18 cellular contexts compared by ENCODE assay signal in genomic region chr3:95350066-95350465, GRCh38.
DNase-seq lines count a peak whose midpoint lies in the region; ATAC-seq, FAIRE-seq and TF ChIP-seq lines count a peak whose summit lies in the region.
"Had no signal": no experiment of that assay in that cellular context is flagged by ENCODE, and none has a peak within 500 bp of the region (broad histone marks: within the 10 kb centered on the region; RNA-seq: fewer than 3 reads in every experiment).

No MANE protein-coding gene starts in this region.

- H3K27ac ChIP-seq in lower lobe of right lung (no peak overlapping the region), small intestine (ENCODE audit: low read depth in 1 of 2, low read length in 1 of 2) (no peak overlapping the region)
- H3K27ac ChIP-seq: GM23248, SK-N-MC had no signal

- no peak for FAIRE-seq in small intestine (lab: Jason Lieb, UNC)

- DNase-seq in Calu3 (peak; percentile 18), RPMI8226 (peak; percentile 14), lower lobe of right lung (no peak), small intestine (peak; percentile 7), NCI-H1105 (lab: John Stamatoyannopoulos, UW) (no peak)
- DNase-seq in activated T-helper 1 cell treated with anti-CD3 and anti-CD28 coated beads, Interleukin-12 subunit alpha, Interleukin-12 subunit beta, Interleukin-2, Interleukin-4 antibody, amounts not matched to agents 30 ng/mL and 10 ng/mL and 1 ng/mL, durations not matched to agents 14 hours and 24 hours and 36 hours (ENCODE audit: low spot score) = no peak
- DNase-seq: DMS79, GM23248, Kasumi-1, MG63, NCI-H1092, NCI-H2081, NCI-H748 treated with DMSO at 0.1 percent for 48 hours, SHP77 had no signal

- ATAC-seq in lower lobe of right lung = peak; percentile 23 to 28
- no peak for ATAC-seq in GM21360 (IDR thresholded peaks at IDR 0.05; ENCODE audit: unreplicated experiment)

- H3K27ac Mint-ChIP-seq in Calu3 (ENCODE audit: unreplicated experiment) = peak overlapping the region; percentile 55
- H3K27ac Mint-ChIP-seq in activated T-helper 1 cell treated with anti-CD3 and anti-CD28 coated beads, Interleukin-12 subunit alpha, Interleukin-12 subunit beta, Interleukin-2, Interleukin-4 antibody, amounts not matched to agents 30 ng/mL and 10 ng/mL and 1 ng/mL, durations not matched to agents 14 hours and 24 hours and 36 hours = no peak overlapping the region
- H3K27ac Mint-ChIP-seq: B cell, IgD-negative memory B cell had no signal

- H3K4me1 ChIP-seq in lower lobe of right lung = no peaks in the 10 kb centered on the region
- no peaks in the 10 kb centered on the region for H3K4me1 ChIP-seq in small intestine (ENCODE audit: control insufficient read depth in 2 of 2, insufficient read depth in 1 of 2, low read depth in 1 of 2, low read length in 1 of 2)

- no peaks in the 10 kb centered on the region for H3K9me3 ChIP-seq in lower lobe of right lung
- H3K9me3 ChIP-seq in small intestine (ENCODE audit: control insufficient read depth, low read depth) = no peaks in the 10 kb centered on the region
- H3K9me3 ChIP-seq: MG63 had no signal

- H3K36me3 ChIP-seq in lower lobe of right lung (no peaks in the 10 kb centered on the region), small intestine (ENCODE audit: control insufficient read depth in 2 of 2, insufficient read depth in 2 of 2, low read length in 2 of 2) (no peaks in the 10 kb centered on the region)
- H3K36me3 ChIP-seq: MG63 had no signal

- H3K27me3 ChIP-seq in lower lobe of right lung (ENCODE audit: low read depth) (no peaks in the 10 kb centered on the region), small intestine (ENCODE audit: control insufficient read depth in 2 of 2, insufficient read depth in 2 of 2, low read length in 2 of 2) (no peaks in the 10 kb centered on the region)
- H3K27me3 ChIP-seq: MG63 had no signal

- no TSS peak for BruUV-seq in Calu3 (replicated peaks; lab: Mats Ljungman, UMichigan)

- CTCF ChIA-PET in Calu3 (lab: Charles Lee) = no interaction called here

- H3K4me3 Mint-ChIP-seq in Calu3 (ENCODE audit: low read depth, unreplicated experiment) = no peak overlapping the region
- no peak overlapping the region for H3K4me3 Mint-ChIP-seq in activated T-helper 1 cell treated with anti-CD3 and anti-CD28 coated beads, Interleukin-12 subunit alpha, Interleukin-12 subunit beta, Interleukin-2, Interleukin-4 antibody, amounts not matched to agents 30 ng/mL and 10 ng/mL and 1 ng/mL, durations not matched to agents 14 hours and 24 hours and 36 hours
- H3K4me3 Mint-ChIP-seq: B cell, IgD-negative memory B cell had no signal

- H3K36me3 Mint-ChIP-seq in Calu3 (ENCODE audit: insufficient read depth, unreplicated experiment) = no peaks in the 10 kb centered on the region
- H3K36me3 Mint-ChIP-seq in activated T-helper 1 cell treated with anti-CD3 and anti-CD28 coated beads, Interleukin-12 subunit alpha, Interleukin-12 subunit beta, Interleukin-2, Interleukin-4 antibody, amounts not matched to agents 30 ng/mL and 10 ng/mL and 1 ng/mL, durations not matched to agents 14 hours and 24 hours and 36 hours (ENCODE audit: low read depth) = no peaks in the 10 kb centered on the region
- H3K36me3 Mint-ChIP-seq: IgD-negative memory B cell had no signal

- intact Hi-C loops in Calu3 (cut with micrococcal nuclease; ENCODE audit: unreplicated experiment) = no loop called here
- intact Hi-C loops in lower lobe of right lung (cut with DNase I) = no loop called here
- intact Hi-C loops in activated T-helper 1 cell treated with anti-CD3 and anti-CD28 coated beads, Interleukin-12 subunit alpha, Interleukin-12 subunit beta, Interleukin-2, Interleukin-4 antibody, amounts not matched to agents 30 ng/mL and 10 ng/mL and 1 ng/mL, durations not matched to agents 14 hours and 24 hours and 36 hours (cut with micrococcal nuclease) = no loop called here

- peaks cover 3% of the 10 kb centered on the region for H3K9me3 Mint-ChIP-seq in Calu3 (ENCODE audit: low read depth, unreplicated experiment)
- no peaks in the 10 kb centered on the region for H3K9me3 Mint-ChIP-seq in activated T-helper 1 cell treated with anti-CD3 and anti-CD28 coated beads, Interleukin-12 subunit alpha, Interleukin-12 subunit beta, Interleukin-2, Interleukin-4 antibody, amounts not matched to agents 30 ng/mL and 10 ng/mL and 1 ng/mL, durations not matched to agents 14 hours and 24 hours and 36 hours

- H3K4me3 ChIP-seq in lower lobe of right lung (no peak overlapping the region), small intestine (ENCODE audit: low read depth in 1 of 2, low read length in 2 of 2) (no peak overlapping the region)
- H3K4me3 ChIP-seq: GM23248, MG63, SK-N-MC had no signal

- no peaks in the 10 kb centered on the region for H3K27me3 Mint-ChIP-seq in Calu3 (ENCODE audit: unreplicated experiment)
- H3K27me3 Mint-ChIP-seq in activated T-helper 1 cell treated with anti-CD3 and anti-CD28 coated beads, Interleukin-12 subunit alpha, Interleukin-12 subunit beta, Interleukin-2, Interleukin-4 antibody, amounts not matched to agents 30 ng/mL and 10 ng/mL and 1 ng/mL, durations not matched to agents 14 hours and 24 hours and 36 hours (ENCODE audit: insufficient read depth) = no peaks in the 10 kb centered on the region
- H3K27me3 Mint-ChIP-seq: B cell, IgD-negative memory B cell had no signal

- 47 to 75% (median 54%) methylated on average over 4 of the region's 4 CpGs for WGBS in small intestine, 3 donors

- H3K4me1 Mint-ChIP-seq in Calu3 (ENCODE audit: low read depth, unreplicated experiment) = peaks cover 52% of the 10 kb centered on the region
- no peaks in the 10 kb centered on the region for H3K4me1 Mint-ChIP-seq in activated T-helper 1 cell treated with anti-CD3 and anti-CD28 coated beads, Interleukin-12 subunit alpha, Interleukin-12 subunit beta, Interleukin-2, Interleukin-4 antibody, amounts not matched to agents 30 ng/mL and 10 ng/mL and 1 ng/mL, durations not matched to agents 14 hours and 24 hours and 36 hours (ENCODE audit: low read depth)
- H3K4me1 Mint-ChIP-seq: B cell, IgD-negative memory B cell had no signal

- TF ChIP-seq CTCF in Calu3 (IDR thresholded peaks at IDR 0.05; ENCODE audit: unreplicated experiment) = no peak
- TF ChIP-seq CTCF in lower lobe of right lung (IDR thresholded peaks at IDR 0.05) = no peak

Comparison
In these comparisons a context has a peak if more than half of its experiments do, and no peak if none do; other contexts are left out.
1. DNase-seq: peak in Calu3 (single experiment), RPMI8226 (single experiment) and small intestine (single experiment); none in lower lobe of right lung (single experiment), activated T-helper 1 cell treated with anti-CD3 and anti-CD28 coated beads, Interleukin-12 subunit alpha, Interleukin-12 subunit beta, Interleukin-2, Interleukin-4 antibody, amounts not matched to agents 30 ng/mL and 10 ng/mL and 1 ng/mL, durations not matched to agents 14 hours and 24 hours and 36 hours (single experiment) and NCI-H1105 (single experiment).